14 cellular contexts compared by ENCODE assay signal in genomic region chr17:32471652-32472051, GRCh38. TPM values are rescaled to one million over a fixed set of nuclear protein-coding genes. Genes with fewer than 3 reads are reported as not detected.
DNase-seq lines count a peak whose midpoint lies in the region; ATAC-seq and TF ChIP-seq lines count a peak whose summit lies in the region.
"Had no signal": no experiment of that assay in that cellular context is flagged by ENCODE, and none has a peak within 500 bp of the region (broad histone marks: within the 10 kb centered on the region; RNA-seq: fewer than 3 reads in every experiment).

No MANE protein-coding gene starts in this region.

- H3K27ac Mint-ChIP-seq in activated T-cell treated with anti-CD3 and anti-CD28 coated beads, Interleukin-2, amount 50 U/mL, for 72 hours = peak overlapping the region; percentile 24
- H3K27ac Mint-ChIP-seq in activated T-cell treated with anti-CD3 and anti-CD28 coated beads, Interleukin-2, amount 50 U/mL, for 24 hours = no peak overlapping the region
- peak overlapping the region in 4 of 7 donors; percentile 6 to 78 (median 40) for H3K27ac Mint-ChIP-seq in CD4-positive, alpha-beta memory T cell
- no peak overlapping the region for H3K27ac Mint-ChIP-seq in endodermal cell
- H3K27ac Mint-ChIP-seq: CD4-positive, CD25-positive, alpha-beta regulatory T cell; H9 had no signal

- no peaks in the 10 kb centered on the region for H3K4me1 ChIP-seq in CD4-positive, alpha-beta memory T cell (ENCODE audit: insufficient read depth, low read length)
- no peaks in the 10 kb centered on the region for H3K4me1 ChIP-seq in endodermal cell (ENCODE audit: control insufficient read depth, insufficient read depth, low read length)
- H3K4me1 ChIP-seq: BE2C had no signal

- no peak for DNase-seq in activated T-cell treated with anti-CD3 and anti-CD28 coated beads, Interleukin-2, amount 50 U/mL, for 72 hours
- DNase-seq in activated T-cell treated with anti-CD3 and anti-CD28 coated beads, Interleukin-2, amount 50 U/mL, for 24 hours = no peak
- DNase-seq in CD4-positive, alpha-beta memory T cell = no peak
- DNase-seq in endodermal cell (peak; percentile 26), medulla oblongata (ENCODE audit: extremely low spot score) (no peak)
- DNase-seq: ACHN; BE2C; C1 segment of cervical spinal cord; CD4-positive, CD25-positive, alpha-beta regulatory T cell; DMS153; DMS79; GDM1; H9 had no signal

- H3K9me3 ChIP-seq in CD4-positive, alpha-beta memory T cell (ENCODE audit: control insufficient read depth in 1 of 2, low read length in 2 of 2) = no peaks in the 10 kb centered on the region
- no peaks in the 10 kb centered on the region for H3K9me3 ChIP-seq in endodermal cell (ENCODE audit: control insufficient read depth, low read length)
- H3K9me3 ChIP-seq: BE2C had no signal

- no peaks in the 10 kb centered on the region for H3K4me1 Mint-ChIP-seq in activated T-cell treated with anti-CD3 and anti-CD28 coated beads, Interleukin-2, amount 50 U/mL, for 72 hours (ENCODE audit: low read depth)
- peaks cover 1% of the 10 kb centered on the region for H3K4me1 Mint-ChIP-seq in activated T-cell treated with anti-CD3 and anti-CD28 coated beads, Interleukin-2, amount 50 U/mL, for 24 hours (ENCODE audit: low read depth)
- H3K4me1 Mint-ChIP-seq in CD4-positive, alpha-beta memory T cell = peaks cover 0 to 11% (median 4%) of the 10 kb centered on the region in 4 donors
- no peaks in the 10 kb centered on the region for H3K4me1 Mint-ChIP-seq in endodermal cell
- H3K4me1 Mint-ChIP-seq: H9 had no signal

- H3K27ac ChIP-seq in CD4-positive, alpha-beta memory T cell (ENCODE audit: low read depth, low read length) = no peak overlapping the region
- no peak overlapping the region for H3K27ac ChIP-seq in endodermal cell (ENCODE audit: low read depth, low read length)

- H3K27me3 Mint-ChIP-seq in activated T-cell treated with anti-CD3 and anti-CD28 coated beads, Interleukin-2, amount 50 U/mL, for 72 hours (ENCODE audit: low read depth) = no peaks in the 10 kb centered on the region
- no peaks in the 10 kb centered on the region for H3K27me3 Mint-ChIP-seq in activated T-cell treated with anti-CD3 and anti-CD28 coated beads, Interleukin-2, amount 50 U/mL, for 24 hours
- H3K27me3 Mint-ChIP-seq in CD4-positive, alpha-beta memory T cell = no peaks in the 10 kb centered on the region
- no peaks in the 10 kb centered on the region for H3K27me3 Mint-ChIP-seq in endodermal cell (ENCODE audit: insufficient read depth)
- H3K27me3 Mint-ChIP-seq: CD4-positive, CD25-positive, alpha-beta regulatory T cell had no signal

- intact Hi-C loops in CD4-positive, alpha-beta memory T cell (cut with micrococcal nuclease) = no loop called here

- ATAC-seq in activated T-cell treated with anti-CD3 and anti-CD28 coated beads, Interleukin-2, amount 50 U/mL, for 72 hours (replicated peaks in 1 of 2) = no peak
- ATAC-seq in GM18498 (IDR thresholded peaks at IDR 0.05; ENCODE audit: unreplicated experiment) = no peak

- H3K4me3 ChIP-seq in CD4-positive, alpha-beta memory T cell (ENCODE audit: low read length in 2 of 2) = no peak overlapping the region
- no peak overlapping the region for H3K4me3 ChIP-seq in endodermal cell (ENCODE audit: low read length)

- peaks cover 18 to 45% of the 10 kb centered on the region in 2 donors for H3K36me3 Mint-ChIP-seq in activated T-cell treated with anti-CD3 and anti-CD28 coated beads, Interleukin-2, amount 50 U/mL, for 72 hours (ENCODE audit: insufficient read depth in 2 of 2)
- peaks cover 95% of the 10 kb centered on the region for H3K36me3 Mint-ChIP-seq in activated T-cell treated with anti-CD3 and anti-CD28 coated beads, Interleukin-2, amount 50 U/mL, for 24 hours (ENCODE audit: low read depth)
- peaks cover 59 to 74% of the 10 kb centered on the region in 2 donors for H3K36me3 Mint-ChIP-seq in CD4-positive, alpha-beta memory T cell
- H3K36me3 Mint-ChIP-seq in endodermal cell (ENCODE audit: low read depth) = peaks cover 82% of the 10 kb centered on the region

- H3K9ac ChIP-seq in endodermal cell (ENCODE audit: extremely low read depth, low read length, poor library complexity, severe bottlenecking) = no peak overlapping the region

- peaks cover 75% of the 10 kb centered on the region for H3K36me3 ChIP-seq in CD4-positive, alpha-beta memory T cell (ENCODE audit: insufficient read depth, low read length)
- H3K36me3 ChIP-seq in endodermal cell (ENCODE audit: control insufficient read depth, insufficient read depth, low read length) = peaks cover 92% of the 10 kb centered on the region

- no peak overlapping the region for H3K4me3 Mint-ChIP-seq in activated T-cell treated with anti-CD3 and anti-CD28 coated beads, Interleukin-2, amount 50 U/mL, for 72 hours
- H3K4me3 Mint-ChIP-seq in activated T-cell treated with anti-CD3 and anti-CD28 coated beads, Interleukin-2, amount 50 U/mL, for 24 hours = no peak overlapping the region
- H3K4me3 Mint-ChIP-seq in CD4-positive, alpha-beta memory T cell = no peak overlapping the region
- H3K4me3 Mint-ChIP-seq in endodermal cell = no peak overlapping the region
- H3K4me3 Mint-ChIP-seq: CD4-positive, CD25-positive, alpha-beta regulatory T cell; H9 had no signal

- TF ChIP-seq CTCF in endodermal cell (conservative IDR thresholded peaks at IDR 0.05) = no peak

- no peaks in the 10 kb centered on the region for H3K9me3 Mint-ChIP-seq in activated T-cell treated with anti-CD3 and anti-CD28 coated beads, Interleukin-2, amount 50 U/mL, for 72 hours
- H3K9me3 Mint-ChIP-seq in activated T-cell treated with anti-CD3 and anti-CD28 coated beads, Interleukin-2, amount 50 U/mL, for 24 hours = no peaks in the 10 kb centered on the region
- no peaks in the 10 kb centered on the region for H3K9me3 Mint-ChIP-seq in CD4-positive, alpha-beta memory T cell
- no peaks in the 10 kb centered on the region for H3K9me3 Mint-ChIP-seq in endodermal cell
- H3K9me3 Mint-ChIP-seq: CD4-positive, CD25-positive, alpha-beta regulatory T cell; H9 had no signal

- WGBS in endodermal cell (ENCODE audit: insufficient coverage in 1 of 2, insufficient read length in 1 of 2), 2 experiments = 99 to 100% methylated on average over 2 to 4 of the region's 4 CpGs

- CTCF ChIA-PET in CD4-positive, alpha-beta memory T cell (lab: Charles Lee; ENCODE audit: partially characterized antibody) = interaction anchor here (1.9 to 5.7 kb wide), 2 partner anchors 10 to 13 kb away, joined by 4 to 57 read pairs; no protein-coding TSS in a partner anchor

- POLR2A ChIA-PET in CD4-positive, alpha-beta memory T cell (lab: Charles Lee; ENCODE audit: partially characterized antibody) = interaction anchor here (1.2 to 1.7 kb wide), 2 partner anchors 11 to 13 kb away, joined by 3 to 4 read pairs; no protein-coding TSS in a partner anchor

- no peaks in the 10 kb centered on the region for H3K27me3 ChIP-seq in CD4-positive, alpha-beta memory T cell (ENCODE audit: insufficient read depth, low read length)
- no peaks in the 10 kb centered on the region for H3K27me3 ChIP-seq in endodermal cell (ENCODE audit: control insufficient read depth, insufficient read depth, low read length, poor library complexity, severe bottlenecking)
- H3K27me3 ChIP-seq: BE2C had no signal

RNA-seq across cellular contexts. Expression of gene CDK5R1, which starts 15.1 kb away (rescaled TPM):
- 10 to 100 TPM; 22.5 to 24.6 TPM for total RNA-seq in activated T-cell treated with anti-CD3 and anti-CD28 coated beads, Interleukin-2, amount 50 U/mL, for 72 hours
- total RNA-seq in CD4-positive, alpha-beta memory T cell = 10 to 100 TPM; 20.6 to 21.2 TPM
- polyA plus RNA-seq in CD4-positive, alpha-beta memory T cell = 10 to 100 TPM in 1 of 2 donors, 1 to 10 TPM in 1; 1.2 to 10.5 TPM
- 10 to 100 TPM in 1 of 2 donors, 1 to 10 TPM in 1; 9.8 to 10.3 TPM for total RNA-seq in endodermal cell
- 26.6 TPM for polyA plus RNA-seq in endodermal cell (2013, experiment 1 of 2)
- polyA plus RNA-seq in endodermal cell (2013, experiment 2 of 2) = 26.3 TPM

RNA-seq across cellular contexts. Expression of gene PSMD11, which starts 27.3 kb away (rescaled TPM):
- total RNA-seq in activated T-cell treated with anti-CD3 and anti-CD28 coated beads, Interleukin-2, amount 50 U/mL, for 72 hours = 100 to 1,000 TPM; 131 to 134 TPM
- 10 to 100 TPM; 58.0 to 68.2 TPM for total RNA-seq in CD4-positive, alpha-beta memory T cell
- 100 to 1,000 TPM; 138 to 140 TPM for polyA plus RNA-seq in CD4-positive, alpha-beta memory T cell
- total RNA-seq in endodermal cell = 100 to 1,000 TPM; 164 to 168 TPM
- 75.7 TPM for polyA plus RNA-seq in endodermal cell (2013, experiment 1 of 2)
- 80.7 TPM for polyA plus RNA-seq in endodermal cell (2013, experiment 2 of 2)

Comparison
In these comparisons a context has a peak if more than half of its experiments do, and no peak if none do; other contexts are left out.
1. H3K27ac Mint-ChIP-seq: peak in activated T-cell treated with anti-CD3 and anti-CD28 coated beads, Interleukin-2, amount 50 U/mL, for 72 hours (single experiment) and CD4-positive, alpha-beta memory T cell (4 of 7); none in activated T-cell treated with anti-CD3 and anti-CD28 coated beads, Interleukin-2, amount 50 U/mL, for 24 hours (single experiment) and endodermal cell (single experiment).